In the genomic region with DNA sequence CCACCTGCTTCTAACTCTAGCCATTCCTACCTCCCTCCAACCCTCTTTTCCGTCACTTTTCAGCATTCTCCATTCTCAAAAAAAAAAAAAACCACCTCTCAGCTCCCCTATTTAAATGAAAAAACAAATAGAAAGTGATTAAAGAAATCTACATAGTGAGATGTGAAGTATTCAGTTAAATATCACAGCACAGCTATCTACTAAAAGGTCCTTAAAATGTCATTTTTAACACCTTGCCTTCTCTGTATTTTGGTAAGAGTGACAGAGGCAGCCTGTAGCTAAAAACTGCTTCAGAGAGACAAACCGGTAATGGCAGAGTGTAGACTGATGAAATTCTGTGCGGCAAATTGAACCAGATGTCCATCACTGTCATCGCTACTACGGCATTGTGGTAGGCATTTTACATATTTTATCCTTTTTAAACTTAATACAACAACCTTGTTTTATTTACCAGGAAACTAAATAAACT, we compare ENCODE assay signal across 8 cellular contexts. TPM values are rescaled to one million over a fixed set of nuclear protein-coding genes. Genes with fewer than 3 reads are reported as not detected.
DNase-seq lines count a peak whose midpoint lies in the region; ATAC-seq, FAIRE-seq and TF ChIP-seq lines count a peak whose summit lies in the region.

No MANE protein-coding gene starts in this region.

- H3K4me2 ChIP-seq in GM23248 (ENCODE audit: unreplicated experiment), result peak overlapping the region; percentile 98
- peak overlapping the region; percentile 91 for H3K4me2 ChIP-seq in endothelial cell of umbilical vein (ENCODE audit: insufficient read depth, low read length)

- H3F3A ChIP-seq in GM23248 (ENCODE audit: insufficient read depth), result no peaks in the 10 kb centered on the region

- peak overlapping the region; percentile 99 for H2AFZ ChIP-seq in GM23248
- H2AFZ ChIP-seq in endothelial cell of umbilical vein (ENCODE audit: low read depth, low read length), result peak overlapping the region; percentile 96
- peak overlapping the region; percentile 83 for H2AFZ ChIP-seq in neuron (ENCODE audit: low read depth, low read length)

- BruUV-seq in endothelial cell of umbilical vein (replicated peaks; lab: Mats Ljungman, UMichigan), result no TSS peak

- ATAC-seq in GM21526 (IDR thresholded peaks at IDR 0.05; ENCODE audit: low FRiP score, unreplicated experiment), result no peak

- DNase-seq in GM23248 (peak; percentile 33), RPMI8226 (peak; percentile 7), endothelial cell of umbilical vein (ENCODE audit: low read depth, low spot score) (no peak), NCI-H2081 treated with DMSO at 0.1 percent for 48 hours (lab: John Stamatoyannopoulos, UW) (no peak), kidney glomerular epithelial cell (lab: John Stamatoyannopoulos, UW) (no peak), NCI-H2107 treated with DMSO at 0.1 percent for 48 hours (lab: John Stamatoyannopoulos, UW; ENCODE audit: unreplicated experiment) (no peak)

- no peaks in the 10 kb centered on the region for H3K9me1 ChIP-seq in endothelial cell of umbilical vein (replicated peaks; ENCODE audit: control insufficient read depth, extremely low read depth, insufficient read depth, low read length)

- CTCF ChIA-PET in endothelial cell of umbilical vein (lab: Charles Lee), result interaction anchor here (0.6 to 2.8 kb wide), 26 partner anchors 8 to 409 kb away, joined by 3 to 23 read pairs (median 4); a partner anchor contains a TSS

- dilution Hi-C loops in endothelial cell of umbilical vein (cut with MboI; ENCODE audit: extremely low pct_ligation_motif_present, low sequenced_read_pairs), result no loop called here

- H3K9me3 ChIP-seq in GM23248 (ENCODE audit: low read depth) (no peaks in the 10 kb centered on the region), endothelial cell of umbilical vein (replicated peaks; ENCODE audit: control insufficient read depth, insufficient read depth, low read length) (no peaks in the 10 kb centered on the region), neuron (ENCODE audit: low read length) (no peaks in the 10 kb centered on the region)

- H3K27me3 ChIP-seq in GM23248 (replicated peaks; ENCODE audit: insufficient read depth) (no peaks in the 10 kb centered on the region), endothelial cell of umbilical vein (ENCODE audit: control insufficient read depth in 2 of 2, insufficient read depth in 2 of 2, low read length in 2 of 2) (no peaks in the 10 kb centered on the region), neuron (ENCODE audit: insufficient read depth, low read length) (no peaks in the 10 kb centered on the region)

- FAIRE-seq in endothelial cell of umbilical vein (lab: Jason Lieb, UNC), result no peak

- 6 to 9% methylated on average over 5 of the region's 5 CpGs for WGBS in GM23248 (ENCODE audit: low coverage in 1 of 2, low lambda C conversion rate in 2 of 2, missing lambda C conversion rate in 2 of 2), 2 experiments

- H3K9ac ChIP-seq in GM23248, result peak overlapping the region; percentile 87
- peak overlapping the region; percentile 87 for H3K9ac ChIP-seq in endothelial cell of umbilical vein (replicated peaks; ENCODE audit: extremely low read depth, insufficient read depth, low read length)

- no peak for TF ChIP-seq CTCF in endothelial cell of umbilical vein (IDR thresholded peaks at IDR 0.05; ENCODE audit: extremely low read depth in 1 of 2, insufficient read depth in 1 of 2, low read depth in 1 of 2, low read length in 2 of 2)

- intact Hi-C loops in endothelial cell of umbilical vein (cut with micrococcal nuclease), result loop anchor here (2.0 kb wide), 2 partner anchors 55 to 153 kb away; a partner anchor contains a TSS

- peak overlapping the region; percentile 66 for H3K27ac ChIP-seq in GM23248
- H3K27ac ChIP-seq in endothelial cell of umbilical vein (ENCODE audit: insufficient read depth, low read depth, low read length), result peak overlapping the region; percentile 71

- no peaks in the 10 kb centered on the region for H3K9me2 ChIP-seq in GM23248 (ENCODE audit: insufficient read depth)

- no peak for TF ChIP-seq POLR2A in endothelial cell of umbilical vein (IDR thresholded peaks at IDR 0.05; ENCODE audit: low read depth, low read length)

- peak overlapping the region; percentile 98 for H3K4me3 ChIP-seq in GM23248
- peak overlapping the region; percentile 72 to 93 (median 81) for H3K4me3 ChIP-seq in endothelial cell of umbilical vein (replicated peaks in 1 of 3; ENCODE audit: insufficient read depth in 1 of 3, low read depth in 1 of 3, low read length in 3 of 3)
- peak overlapping the region; percentile 80 for H3K4me3 ChIP-seq in neuron (ENCODE audit: low read length)

- H3K4me1 ChIP-seq in GM23248 (ENCODE audit: insufficient read depth), result peaks cover 13% of the 10 kb centered on the region
- H3K4me1 ChIP-seq in endothelial cell of umbilical vein (ENCODE audit: control insufficient read depth, extremely low read depth, insufficient read depth, low read length), result peaks cover 8% of the 10 kb centered on the region
- H3K4me1 ChIP-seq in neuron (ENCODE audit: insufficient read depth, low read length), result peaks cover 4% of the 10 kb centered on the region

- H3K79me2 ChIP-seq in GM23248 (ENCODE audit: insufficient read depth), result peaks cover 21% of the 10 kb centered on the region
- peaks cover 4% of the 10 kb centered on the region for H3K79me2 ChIP-seq in endothelial cell of umbilical vein (ENCODE audit: control insufficient read depth, insufficient read depth, low read length)

- POLR2A ChIA-PET in endothelial cell of umbilical vein (lab: Charles Lee), result interaction anchor here (0.7 to 2.2 kb wide), 7 partner anchors 10 to 242 kb away, joined by 3 to 11 read pairs (median 5); no protein-coding TSS in a partner anchor

- in situ Hi-C loops in GM23248 (cut with MboI), result loop anchor here (10.0 kb wide), 1 partner anchor 123 kb away; no protein-coding TSS in a partner anchor

- no peaks in the 10 kb centered on the region for H4K20me1 ChIP-seq in GM23248 (ENCODE audit: insufficient read depth)
- no peaks in the 10 kb centered on the region for H4K20me1 ChIP-seq in endothelial cell of umbilical vein (replicated peaks; ENCODE audit: control insufficient read depth, extremely low read depth, insufficient read depth, low read length)

- H3K36me3 ChIP-seq in GM23248 (ENCODE audit: low read depth), result peaks cover 15% of the 10 kb centered on the region
- peaks cover 0 to 2% of the 10 kb centered on the region in 2 experiments for H3K36me3 ChIP-seq in endothelial cell of umbilical vein (ENCODE audit: control insufficient read depth in 2 of 2, extremely low read depth in 1 of 2, insufficient read depth in 2 of 2, low read length in 2 of 2)
- H3K36me3 ChIP-seq in neuron (ENCODE audit: insufficient read depth, low read length), result peaks cover 17% of the 10 kb centered on the region

RNA-seq across cellular contexts. Expression of a gene that starts 0.3 kb away (rescaled TPM):
- total RNA-seq in GM23248 (2014; rRNA removed; shearing (Covaris generic)), result 36.3 and 42.4 TPM in 2 replicates
- 24.5 and 24.7 TPM in 2 replicates for polyA plus RNA-seq in GM23248 (2016; fragmentation: Nextera tagmentation; extraction: Ambion mirVana)
- 29.1 and 33.5 TPM in 2 replicates for total RNA-seq in endothelial cell of umbilical vein
- polyA plus RNA-seq in endothelial cell of umbilical vein, result 29.4 TPM in 2 replicates
- 19.2 and 21.1 TPM in 2 replicates for polyA plus RNA-seq in endothelial cell of umbilical vein (2011; cell fraction: cytosol; rRNA removed)
- polyA plus RNA-seq in endothelial cell of umbilical vein (2011; cell fraction: nucleus; rRNA removed), result 48.4 and 54.2 TPM in 2 replicates
- 22.9 and 31.3 TPM in 2 replicates for polyA plus RNA-seq in endothelial cell of umbilical vein (2012)
- 61.2 and 61.9 TPM in 2 replicates for polyA minus RNA-seq in endothelial cell of umbilical vein
- 21.8 TPM for polyA minus RNA-seq in endothelial cell of umbilical vein (2011; cell fraction: cytosol; rRNA and poly(A)+ RNA removed)
- 36.0 and 46.6 TPM in 2 replicates for polyA minus RNA-seq in endothelial cell of umbilical vein (2011; cell fraction: nucleus; rRNA and poly(A)+ RNA removed)

RNA-seq across cellular contexts. Expression of a gene that starts 7.2 kb away (rescaled TPM):
- 1.4 and 2.2 TPM in 2 replicates for total RNA-seq in GM23248 (2014; rRNA removed; shearing (Covaris generic))
- 2.1 TPM in 2 replicates for polyA plus RNA-seq in GM23248 (2016; fragmentation: Nextera tagmentation; extraction: Ambion mirVana)
- 1.4 and 3.3 TPM in 2 replicates for total RNA-seq in endothelial cell of umbilical vein
- 1.1 and 1.3 TPM in 2 replicates for polyA plus RNA-seq in endothelial cell of umbilical vein
- 1.3 and 1.4 TPM in 2 replicates for polyA plus RNA-seq in endothelial cell of umbilical vein (2011; cell fraction: cytosol; rRNA removed)
- polyA plus RNA-seq in endothelial cell of umbilical vein (2011; cell fraction: nucleus; rRNA removed), result 1.9 and 2.2 TPM in 2 replicates
- 2.2 and 2.9 TPM in 2 replicates for polyA plus RNA-seq in endothelial cell of umbilical vein (2012)
- 1.1 and 2.0 TPM in 2 replicates for polyA minus RNA-seq in endothelial cell of umbilical vein
- 1.9 TPM for polyA minus RNA-seq in endothelial cell of umbilical vein (2011; cell fraction: cytosol; rRNA and poly(A)+ RNA removed)
- 0.77 and 1.5 TPM in 2 replicates for polyA minus RNA-seq in endothelial cell of umbilical vein (2011; cell fraction: nucleus; rRNA and poly(A)+ RNA removed)

RNA-seq across cellular contexts. Expression of a gene that starts 7.6 kb away (rescaled TPM):
- total RNA-seq in GM23248 (2014; rRNA removed; shearing (Covaris generic)), result 7.6 and 9.9 TPM in 2 replicates
- 20.2 and 23.8 TPM in 2 replicates for polyA plus RNA-seq in GM23248 (2016; fragmentation: Nextera tagmentation; extraction: Ambion mirVana)
- total RNA-seq in endothelial cell of umbilical vein, result 7.4 TPM in 2 replicates
- polyA plus RNA-seq in endothelial cell of umbilical vein, result 9.0 and 10.6 TPM in 2 replicates
- polyA plus RNA-seq in endothelial cell of umbilical vein (2011; cell fraction: cytosol; rRNA removed), result 9.1 and 9.9 TPM in 2 replicates
- polyA plus RNA-seq in endothelial cell of umbilical vein (2011; cell fraction: nucleus; rRNA removed), result 2.7 and 3.2 TPM in 2 replicates
- 15.1 and 15.3 TPM in 2 replicates for polyA plus RNA-seq in endothelial cell of umbilical vein (2012)
- 1.7 and 7.5 TPM in 2 replicates for polyA minus RNA-seq in endothelial cell of umbilical vein
- 3.9 TPM for polyA minus RNA-seq in endothelial cell of umbilical vein (2011; cell fraction: cytosol; rRNA and poly(A)+ RNA removed)
- 1.5 and 1.9 TPM in 2 replicates for polyA minus RNA-seq in endothelial cell of umbilical vein (2011; cell fraction: nucleus; rRNA and poly(A)+ RNA removed)

RNA-seq across cellular contexts. Expression of a gene that starts 39.8 kb away (rescaled TPM):
- total RNA-seq in GM23248 (2014; rRNA removed; shearing (Covaris generic)), result 91.0 and 104 TPM in 2 replicates
- 454 and 455 TPM in 2 replicates for polyA plus RNA-seq in GM23248 (2016; fragmentation: Nextera tagmentation; extraction: Ambion mirVana)
- not detected in 2 replicates for total RNA-seq in endothelial cell of umbilical vein
- polyA plus RNA-seq in endothelial cell of umbilical vein, result 0.32 and 0.48 TPM in 2 replicates
- 0.12 and 0.23 TPM in 2 replicates for polyA plus RNA-seq in endothelial cell of umbilical vein (2011; cell fraction: cytosol; rRNA removed)
- not detected in 2 replicates for polyA plus RNA-seq in endothelial cell of umbilical vein (2011; cell fraction: nucleus; rRNA removed)
- polyA plus RNA-seq in endothelial cell of umbilical vein (2012), result 1.1 TPM in 1 of 2 replicates, not detected in the other
- 0.49 and 0.58 TPM in 2 replicates for polyA minus RNA-seq in endothelial cell of umbilical vein
- polyA minus RNA-seq in endothelial cell of umbilical vein (2011; cell fraction: cytosol; rRNA and poly(A)+ RNA removed), result not detected
- not detected in 2 replicates for polyA minus RNA-seq in endothelial cell of umbilical vein (2011; cell fraction: nucleus; rRNA and poly(A)+ RNA removed)

RNA-seq across cellular contexts. Expression of a gene that starts 40.8 kb away (rescaled TPM):
- total RNA-seq in GM23248 (2014; rRNA removed; shearing (Covaris generic)), result 0.38 and 1.2 TPM in 2 replicates
- polyA plus RNA-seq in GM23248 (2016; fragmentation: Nextera tagmentation; extraction: Ambion mirVana) (7.5 and 8.4 TPM in 2 replicates), endothelial cell of umbilical vein (not detected in 2 replicates)
- total RNA-seq in endothelial cell of umbilical vein, result not detected in 2 replicates
- not detected in 2 replicates for polyA plus RNA-seq in endothelial cell of umbilical vein (2011; cell fraction: cytosol; rRNA removed)
- polyA plus RNA-seq in endothelial cell of umbilical vein (2011; cell fraction: nucleus; rRNA removed), result not detected in 2 replicates
- not detected in 2 replicates for polyA plus RNA-seq in endothelial cell of umbilical vein (2012)
- not detected in 2 replicates for polyA minus RNA-seq in endothelial cell of umbilical vein
- polyA minus RNA-seq in endothelial cell of umbilical vein (2011; cell fraction: cytosol; rRNA and poly(A)+ RNA removed), result not detected
- polyA minus RNA-seq in endothelial cell of umbilical vein (2011; cell fraction: nucleus; rRNA and poly(A)+ RNA removed), result not detected in 2 replicates

Comparison
In these comparisons a context has a peak if more than half of its experiments do, and no peak if none do; other contexts are left out.
1. DNase-seq: peak in GM23248 (single experiment) and RPMI8226 (single experiment); none in endothelial cell of umbilical vein (single experiment), NCI-H2081 treated with DMSO at 0.1 percent for 48 hours (single experiment), kidney glomerular epithelial cell (single experiment) and NCI-H2107 treated with DMSO at 0.1 percent for 48 hours (single experiment).
2. Peak in every context shown above with its lines, with median percentiles within 50 percentile points of each other: H2AFZ ChIP-seq and H3K4me3 ChIP-seq.